12 cellular contexts compared by ENCODE assay signal in genomic region chr15:36612063-36612788, GRCh38. TPM values are rescaled to one million over a fixed set of nuclear protein-coding genes. Genes with fewer than 3 reads are reported as not detected.
DNase-seq lines count a peak whose midpoint lies in the region; ATAC-seq lines count a peak whose summit lies in the region.
"Had no signal": no experiment of that assay in that cellular context is flagged by ENCODE, and none has a peak within 500 bp of the region (broad histone marks: within the 10 kb centered on the region; RNA-seq: fewer than 3 reads in every experiment).

No MANE protein-coding gene starts in this region.

- intact Hi-C loops in sciatic nerve (cut with DNase I), result loop anchor here (10.0 kb wide), 1 partner anchor 167 kb away; no protein-coding TSS in a partner anchor

- DNase-seq in AG08395 (ENCODE audit: low spot score) (peak; percentile 84), HPDE6-E6E7 (ENCODE audit: extremely low spot score) (peak; percentile 70), astrocyte of the hippocampus (ENCODE audit: low read depth, low spot score) (peak; percentile 65), iPS-NIHi7 (ENCODE audit: extremely low spot score) (peak; percentile 13), NCI-H774 (lab: John Stamatoyannopoulos, UW) (no peak), OCI-M1 (lab: John Stamatoyannopoulos, UW) (no peak), sciatic nerve (ENCODE audit: low spot score) (no peak)
- DNase-seq: body of pancreas, NCI-H2081, right lobe of liver had no signal

- ATAC-seq in HG03378 (IDR thresholded peaks at IDR 0.05; ENCODE audit: unreplicated experiment) (no peak), sciatic nerve (no peak)
- ATAC-seq: body of pancreas, gastroesophageal sphincter, right lobe of liver had no signal

RNA-seq across cellular contexts. Expression of gene CDIN1, which starts 32.8 kb away (rescaled TPM):
- 7.4 TPM for total RNA-seq in sciatic nerve

Comparison
In these comparisons a context has a peak if more than half of its experiments do, and no peak if none do; other contexts are left out.
1. DNase-seq: peak in AG08395 (single experiment), HPDE6-E6E7 (single experiment), astrocyte of the hippocampus (single experiment) and iPS-NIHi7 (single experiment); none in NCI-H774 (single experiment), OCI-M1 (single experiment) and sciatic nerve (single experiment).